8 cellular contexts compared by ENCODE assay signal in genomic region chr10:46022978-46023702, GRCh38. TPM values are rescaled to one million over a fixed set of nuclear protein-coding genes. Genes with fewer than 3 reads are reported as not detected.
A peak's percentile ranks its signal among the peaks of the same experiment; 100 is the strongest.
DNase-seq lines count a peak whose midpoint lies in the region; ATAC-seq and TF ChIP-seq lines count a peak whose summit lies in the region.

No MANE protein-coding gene starts in this region.

- H3K9me3 Mint-ChIP-seq in endodermal cell: no peaks in the 10 kb centered on the region

- WGBS in endodermal cell (ENCODE audit: insufficient coverage in 1 of 2, insufficient read length in 1 of 2), 2 experiments: 2 to 3% methylated on average over 31 to 49 of the region's 49 CpGs
- WGBS in mesodermal cell (ENCODE audit: insufficient coverage in 2 of 2), 2 experiments: 2% methylated on average over 32 to 46 of the region's 49 CpGs

- no peaks in the 10 kb centered on the region for H3K27me3 ChIP-seq in endodermal cell (ENCODE audit: control insufficient read depth, insufficient read depth, low read length, poor library complexity, severe bottlenecking)

- peaks cover 33% of the 10 kb centered on the region for H3K36me3 Mint-ChIP-seq in endodermal cell (ENCODE audit: low read depth)

- ATAC-seq in GM18873 (IDR thresholded peaks at IDR 0.05; ENCODE audit: low FRiP score, unreplicated experiment) (peak; percentile 79), HG03135 (IDR thresholded peaks at IDR 0.05; ENCODE audit: unreplicated experiment) (peak; percentile 91)

- no peak overlapping the region for H3K27ac ChIP-seq in endodermal cell (ENCODE audit: low read depth, low read length)
- peak overlapping the region; percentile 95 for H3K27ac ChIP-seq in mesodermal cell (ENCODE audit: low read depth, low read length, severe bottlenecking)

- H3K4me3 ChIP-seq in endodermal cell (ENCODE audit: low read length): peak overlapping the region; percentile 83
- H3K4me3 ChIP-seq in mesodermal cell (ENCODE audit: extremely low read depth, insufficient read depth, low read length, poor library complexity, severe bottlenecking): peak overlapping the region; percentile 49

- H3K4me1 Mint-ChIP-seq in endodermal cell: peaks cover 62% of the 10 kb centered on the region

- peak overlapping the region; percentile 93 for H3K27ac Mint-ChIP-seq in endodermal cell

- no peaks in the 10 kb centered on the region for H3K27me3 Mint-ChIP-seq in endodermal cell (ENCODE audit: insufficient read depth)

- H3K4me1 ChIP-seq in endodermal cell (ENCODE audit: control insufficient read depth, insufficient read depth, low read length): peaks cover 25% of the 10 kb centered on the region
- peaks cover 60% of the 10 kb centered on the region for H3K4me1 ChIP-seq in mesodermal cell (ENCODE audit: control insufficient read depth, insufficient read depth, low read length, poor library complexity, severe bottlenecking)

- peak overlapping the region; percentile 73 for H3K4me3 Mint-ChIP-seq in endodermal cell

- H3K9me3 ChIP-seq in endodermal cell (ENCODE audit: control insufficient read depth, low read length): no peaks in the 10 kb centered on the region
- H3K9me3 ChIP-seq in mesodermal cell (ENCODE audit: control insufficient read depth, low read length): no peaks in the 10 kb centered on the region

- H3K9ac ChIP-seq in endodermal cell (ENCODE audit: extremely low read depth, low read length, poor library complexity, severe bottlenecking): peak overlapping the region; percentile 72

- peaks cover 41% of the 10 kb centered on the region for H3K36me3 ChIP-seq in endodermal cell (ENCODE audit: control insufficient read depth, insufficient read depth, low read length)
- H3K36me3 ChIP-seq in mesodermal cell (ENCODE audit: control insufficient read depth, insufficient read depth, low read length): peaks cover 32% of the 10 kb centered on the region

- TF ChIP-seq CTCF in AG09319 (IDR thresholded peaks at IDR 0.05; ENCODE audit: low read depth, low read length) (peak; percentile 39), endodermal cell (conservative IDR thresholded peaks at IDR 0.05) (peak; percentile 47)

- DNase-seq in AG09319 (ENCODE audit: extremely low read depth, low read depth): peak; percentile 80
- DNase-seq in NOMO-1 (lab: John Stamatoyannopoulos, UW; ENCODE audit: unreplicated experiment in 2 of 2): peak; percentile 88 to 91
- DNase-seq in activated CD8-positive, alpha-beta memory T cell treated with anti-CD3 and anti-CD28 coated beads, Interleukin-2, amount 50 U/mL, for 1 hour (ENCODE audit: extremely low read depth): peak; percentile 47
- DNase-seq in endodermal cell: peak; percentile 96
- peak; percentile 54 for DNase-seq in stimulated activated CD8-positive, alpha-beta memory T cell treated with anti-CD3 and anti-CD28 coated beads, Interleukin-15, amount 100 ng/mL, for 1 hour (ENCODE audit: low read depth)

RNA-seq across cellular contexts. Expression of gene NCOA4, which starts 7.3 kb away (rescaled TPM):
- total RNA-seq in endodermal cell: 100 to 1,000 TPM; 157 to 200 TPM
- 83.1 TPM for polyA plus RNA-seq in endodermal cell (2013, experiment 1 of 2)
- 79.4 TPM for polyA plus RNA-seq in endodermal cell (2013, experiment 2 of 2)
- polyA plus RNA-seq in mesodermal cell (2013, experiment 1 of 2): 119 TPM
- 124 TPM for polyA plus RNA-seq in mesodermal cell (2013, experiment 2 of 2)

RNA-seq across cellular contexts. Expression of gene MSMB, which starts 22.9 kb away (rescaled TPM):
- total RNA-seq in endodermal cell: 1 to 10 TPM; 2.4 to 2.9 TPM
- polyA plus RNA-seq in endodermal cell (2013, experiment 1 of 2): 1.00 TPM
- not detected for polyA plus RNA-seq in endodermal cell (2013, experiment 2 of 2)
- polyA plus RNA-seq in mesodermal cell (2013, experiment 1 of 2): not detected
- polyA plus RNA-seq in mesodermal cell (2013, experiment 2 of 2): not detected

RNA-seq across cellular contexts. Expression of gene TIMM23, which starts 50.9 kb away (rescaled TPM):
- total RNA-seq in endodermal cell: 10 to 100 TPM; 86.3 to 88.5 TPM
- polyA plus RNA-seq in endodermal cell (2013, experiment 1 of 2): 77.8 TPM
- 68.3 TPM for polyA plus RNA-seq in endodermal cell (2013, experiment 2 of 2)
- polyA plus RNA-seq in mesodermal cell (2013, experiment 1 of 2): 84.4 TPM
- polyA plus RNA-seq in mesodermal cell (2013, experiment 2 of 2): 80.4 TPM
